16 cellular contexts compared by ENCODE assay signal in genomic region chr3:80663426-80663825, GRCh38.
DNase-seq lines count a peak whose midpoint lies in the region; TF ChIP-seq lines count a peak whose summit lies in the region.
"Had no signal": no experiment of that assay in that cellular context is flagged by ENCODE, and none has a peak within 500 bp of the region (broad histone marks: within the 10 kb centered on the region; RNA-seq: fewer than 3 reads in every experiment).

No MANE protein-coding gene starts in this region.

- TF ChIP-seq EP300 in neural cell (conservative IDR thresholded peaks at IDR 0.05; ENCODE audit: poor library complexity, severe bottlenecking): peak; percentile 62

- H3K4me1 ChIP-seq in Karpas-422 (ENCODE audit: low read length): peaks cover 29% of the 10 kb centered on the region
- H3K4me1 ChIP-seq: BLaER1 had no signal

- no peaks in the 10 kb centered on the region for H3K27me3 ChIP-seq in Karpas-422 (ENCODE audit: low read length)
- no peaks in the 10 kb centered on the region for H3K27me3 ChIP-seq in neural cell (ENCODE audit: insufficient read depth, low read depth, low read length)
- H3K27me3 ChIP-seq: BLaER1 had no signal

- no peak for TF ChIP-seq CTCF in neural cell (IDR thresholded peaks at IDR 0.05; ENCODE audit: poor library complexity, severe bottlenecking)

- H2AFZ ChIP-seq in Karpas-422 (ENCODE audit: low read length) (peak overlapping the region; percentile 96; the same call in 1 of the 2 replicates), neural cell (ENCODE audit: low read depth, low read length) (no peak overlapping the region)
- H2AFZ ChIP-seq: GM23248 had no signal

- H3K4me2 ChIP-seq in Karpas-422 (ENCODE audit: low read depth, low read length, poor library complexity, severe bottlenecking): no peak overlapping the region
- peak overlapping the region; percentile 7 for H3K4me2 ChIP-seq in neural cell (ENCODE audit: low read length)
- H3K4me2 ChIP-seq: BLaER1 had no signal

- no peaks in the 10 kb centered on the region for H3K79me2 ChIP-seq in Karpas-422 (ENCODE audit: low read length)
- no peaks in the 10 kb centered on the region for H3K79me2 ChIP-seq in neural cell (replicated peaks; ENCODE audit: insufficient read depth, low read length)

- no peaks in the 10 kb centered on the region for H3K9me2 ChIP-seq in Karpas-422 (replicated peaks; ENCODE audit: insufficient read depth, low read length)
- no peaks in the 10 kb centered on the region for H3K9me2 ChIP-seq in neural cell (ENCODE audit: insufficient read depth, low read length)

- no peak for TF ChIP-seq RAD21 in neural cell (conservative IDR thresholded peaks at IDR 0.05)

- no peaks in the 10 kb centered on the region for H3F3A ChIP-seq in neural cell (ENCODE audit: insufficient read depth, low read length, poor library complexity, severe bottlenecking)

- H3K4me3 ChIP-seq in Karpas-422 (ENCODE audit: low read length) (no peak overlapping the region), neural cell (ENCODE audit: low read length) (no peak overlapping the region)
- H3K4me3 ChIP-seq: BLaER1, GM23248 had no signal

- H3K9ac ChIP-seq in Karpas-422 (ENCODE audit: low read length): no peak overlapping the region
- H3K9ac ChIP-seq in neural cell (ENCODE audit: low read length): no peak overlapping the region
- H3K9ac ChIP-seq: BLaER1, GM23248 had no signal

- peaks cover 3% of the 10 kb centered on the region; the same call in 1 of the 2 replicates for H3K36me3 ChIP-seq in Karpas-422 (ENCODE audit: insufficient read depth, low read length)
- H3K36me3 ChIP-seq in neural cell (ENCODE audit: insufficient read depth, low read length): no peaks in the 10 kb centered on the region
- H3K36me3 ChIP-seq: BLaER1 had no signal

- H3K27ac ChIP-seq in Karpas-422 (ENCODE audit: low read length) (0 out of 2 replicates have a peak overlapping the region, but pooled peaks have one; percentile 34), neural cell (ENCODE audit: low read length) (peak overlapping the region; percentile 19)
- H3K27ac ChIP-seq: BLaER1, C4-2B, GM23248 had no signal

- DNase-seq in Karpas-422 (no peak), NCI-H1417 treated with DMSO at 0.1 percent for 48 hours (lab: John Stamatoyannopoulos, UW) (peak; percentile 3), DMS 273 treated with DMSO at 0.1 percent for 48 hours (lab: John Stamatoyannopoulos, UW) (no peak), NCI-H2171 treated with DMSO at 0.1 percent for 48 hours (lab: John Stamatoyannopoulos, UW) (no peak), NCI-H226 (no peak)
- DNase-seq: CD4-positive, CD25-positive, alpha-beta regulatory T cell; CD8-positive, alpha-beta T cell; DMS53; DMS79 treated with DMSO at 0.1 percent for 48 hours; GF-D8; GM23248; H7; HCEC 1CT had no signal

- H4K20me1 ChIP-seq in Karpas-422 (ENCODE audit: insufficient read depth, low read depth, low read length): no peaks in the 10 kb centered on the region
- H4K20me1 ChIP-seq in neural cell (ENCODE audit: insufficient read depth): no peaks in the 10 kb centered on the region
- H4K20me1 ChIP-seq: BLaER1 had no signal

- peaks cover 5% of the 10 kb centered on the region; the same call in 1 of the 2 replicates for H3K9me3 ChIP-seq in Karpas-422 (ENCODE audit: low read length)
- H3K9me3 ChIP-seq in neural cell (ENCODE audit: low read length): peaks cover 6% of the 10 kb centered on the region

TF ChIP-seq in neural cell, 6 proteins besides CTCF, POLR2A, EP300 and RAD21:
- TF ChIP-seq POLR2AphosphoS5 (IDR thresholded peaks at IDR 0.05) (no peak), MXI1 (conservative IDR thresholded peaks at IDR 0.05; ENCODE audit: poor library complexity, severe bottlenecking) (no peak), EZH2 (IDR thresholded peaks at IDR 0.05; ENCODE audit: borderline replicate concordance, insufficient read depth, low read length, poor library complexity, severe bottlenecking) (no peak), SMC3 (conservative IDR thresholded peaks at IDR 0.05; ENCODE audit: poor library complexity) (no peak), TAF1 (IDR thresholded peaks at IDR 0.05; ENCODE audit: low read depth) (no peak)
- TF ChIP-seq, protein P1, sequence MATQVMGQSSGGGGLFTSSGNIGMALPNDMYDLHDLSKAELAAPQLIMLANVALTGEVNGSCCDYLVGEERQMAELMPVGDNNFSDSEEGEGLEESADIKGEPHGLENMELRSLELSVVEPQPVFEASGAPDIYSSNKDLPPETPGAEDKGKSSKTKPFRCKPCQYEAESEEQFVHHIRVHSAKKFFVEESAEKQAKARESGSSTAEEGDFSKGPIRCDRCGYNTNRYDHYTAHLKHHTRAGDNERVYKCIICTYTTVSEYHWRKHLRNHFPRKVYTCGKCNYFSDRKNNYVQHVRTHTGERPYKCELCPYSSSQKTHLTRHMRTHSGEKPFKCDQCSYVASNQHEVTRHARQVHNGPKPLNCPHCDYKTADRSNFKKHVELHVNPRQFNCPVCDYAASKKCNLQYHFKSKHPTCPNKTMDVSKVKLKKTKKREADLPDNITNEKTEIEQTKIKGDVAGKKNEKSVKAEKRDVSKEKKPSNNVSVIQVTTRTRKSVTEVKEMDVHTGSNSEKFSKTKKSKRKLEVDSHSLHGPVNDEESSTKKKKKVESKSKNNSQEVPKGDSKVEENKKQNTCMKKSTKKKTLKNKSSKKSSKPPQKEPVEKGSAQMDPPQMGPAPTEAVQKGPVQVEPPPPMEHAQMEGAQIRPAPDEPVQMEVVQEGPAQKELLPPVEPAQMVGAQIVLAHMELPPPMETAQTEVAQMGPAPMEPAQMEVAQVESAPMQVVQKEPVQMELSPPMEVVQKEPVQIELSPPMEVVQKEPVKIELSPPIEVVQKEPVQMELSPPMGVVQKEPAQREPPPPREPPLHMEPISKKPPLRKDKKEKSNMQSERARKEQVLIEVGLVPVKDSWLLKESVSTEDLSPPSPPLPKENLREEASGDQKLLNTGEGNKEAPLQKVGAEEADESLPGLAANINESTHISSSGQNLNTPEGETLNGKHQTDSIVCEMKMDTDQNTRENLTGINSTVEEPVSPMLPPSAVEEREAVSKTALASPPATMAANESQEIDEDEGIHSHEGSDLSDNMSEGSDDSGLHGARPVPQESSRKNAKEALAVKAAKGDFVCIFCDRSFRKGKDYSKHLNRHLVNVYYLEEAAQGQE (IDR thresholded peaks at IDR 0.05; ENCODE audit: borderline replicate concordance): no peak
TF ChIP-seq in neural cell: peak in this region for 0.
